In the genomic region with DNA sequence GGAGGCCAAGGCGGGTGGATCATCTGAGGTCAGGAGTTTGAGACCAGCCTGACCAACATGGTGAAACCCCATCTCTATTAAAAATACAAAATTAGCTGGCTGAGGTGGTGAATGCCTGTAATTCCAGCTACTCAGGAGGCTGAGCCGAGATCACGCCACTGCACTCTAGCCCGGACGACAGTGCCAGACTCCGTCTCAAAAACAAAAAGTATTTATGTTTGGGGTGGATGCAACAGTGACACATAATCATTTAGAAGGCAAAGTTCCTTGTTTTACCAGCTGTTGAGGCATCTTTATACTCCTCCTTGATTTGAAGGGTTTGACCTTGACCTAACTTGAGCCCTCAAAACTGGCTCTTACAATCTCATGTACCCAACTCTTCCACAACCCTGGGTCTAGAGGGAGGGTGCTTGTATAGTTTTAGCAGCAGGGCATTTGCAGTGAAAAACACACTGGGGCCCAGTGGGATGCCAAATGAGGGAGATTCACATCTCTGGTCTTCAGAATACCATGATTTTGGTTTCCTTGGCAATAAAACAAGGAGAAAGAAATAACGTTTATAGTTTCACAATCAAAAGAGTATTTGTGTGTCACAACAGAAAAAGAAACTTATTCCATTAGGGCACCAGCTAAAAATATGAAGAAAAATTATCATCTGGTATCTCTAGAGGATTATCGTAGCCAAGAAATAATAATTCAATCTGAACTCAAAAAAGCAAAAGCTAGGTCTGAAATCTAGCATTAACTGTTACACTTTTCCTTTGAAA, we compare ENCODE assay signal across 27 cellular contexts. TPM values are rescaled to one million over a fixed set of nuclear protein-coding genes. Genes with fewer than 3 reads are reported as not detected.
DNase-seq lines count a peak whose midpoint lies in the region; TF ChIP-seq lines count a peak whose summit lies in the region.
"Had no signal": no experiment of that assay in that cellular context is flagged by ENCODE, and none has a peak within 500 bp of the region (broad histone marks: within the 10 kb centered on the region; RNA-seq: fewer than 3 reads in every experiment).

No MANE protein-coding gene starts in this region.

- peaks cover 3% of the 10 kb centered on the region for H3K27me3 Mint-ChIP-seq in activated CD4-positive, alpha-beta memory T cell treated with anti-CD3 and anti-CD28 coated beads for 36 hours
- H3K27me3 Mint-ChIP-seq: activated T-helper 17 cell treated with anti-CD3 and anti-CD28 coated beads, Interleukin-2, amount 50 U/mL, for 72 hours; type B pancreatic cell had no signal

- no peak overlapping the region for H3K27ac Mint-ChIP-seq in activated CD4-positive, alpha-beta memory T cell treated with anti-CD3 and anti-CD28 coated beads for 36 hours
- H3K27ac Mint-ChIP-seq: activated CD8-positive, alpha-beta T cell treated with anti-CD3 and anti-CD28 coated beads, Interleukin-2, amount 10 ng/mL, durations not matched to agents 7 days and 5 days; activated T-helper 17 cell treated with anti-CD3 and anti-CD28 coated beads, Interleukin-2, amount 50 U/mL, for 72 hours; CD4-positive, CD25-positive, alpha-beta regulatory T cell; natural killer cell; stimulated activated naive CD8-positive, alpha-beta T cell treated with anti-CD3 and anti-CD28 coated beads, Interleukin-15, Interleukin-2, amounts not matched to agents 100 ng/mL and 50 ng/mL, for 24 hours; type B pancreatic cell had no signal

- no peak overlapping the region for H2BK12ac ChIP-seq in mesenchymal stem cell (ENCODE audit: low read length in 2 of 2)

- H3K9ac ChIP-seq in mesenchymal stem cell (ENCODE audit: low read length) (peak overlapping the region; percentile 71), subcutaneous abdominal adipose tissue (ENCODE audit: low read length in 5 of 5) (no peak overlapping the region)

- H2BK120ac ChIP-seq in mesenchymal stem cell (ENCODE audit: low read depth, low read length): no peak overlapping the region

- no peak overlapping the region for H3K4ac ChIP-seq in mesenchymal stem cell (ENCODE audit: low read depth in 1 of 2, low read length in 2 of 2)

- no peak overlapping the region for H4K91ac ChIP-seq in mesenchymal stem cell (ENCODE audit: low read length)

- peaks cover 4% of the 10 kb centered on the region for H3K9me3 Mint-ChIP-seq in activated CD4-positive, alpha-beta memory T cell treated with anti-CD3 and anti-CD28 coated beads for 36 hours
- H3K9me3 Mint-ChIP-seq: activated T-helper 17 cell treated with anti-CD3 and anti-CD28 coated beads, Interleukin-2, amount 50 U/mL, for 72 hours; natural killer cell; stimulated activated naive CD8-positive, alpha-beta T cell treated with anti-CD3 and anti-CD28 coated beads, Interleukin-15, Interleukin-2, amounts not matched to agents 100 ng/mL and 50 ng/mL, for 24 hours had no signal

- H2BK5ac ChIP-seq in mesenchymal stem cell (ENCODE audit: low read depth, low read length, poor library complexity, severe bottlenecking): no peak overlapping the region

- TF ChIP-seq CTCF in AG10803 (conservative IDR thresholded peaks at IDR 0.05; ENCODE audit: low read length) (no peak), esophagus muscularis mucosa (IDR thresholded peaks at IDR 0.05) (no peak)

- peak overlapping the region; percentile 17 to 41 (median 27) for H3K27ac ChIP-seq in esophagus muscularis mucosa (replicated peaks in 1 of 4)
- H3K27ac ChIP-seq in mesenchymal stem cell (ENCODE audit: low read length, poor library complexity, severe bottlenecking): no peak overlapping the region
- H3K27ac ChIP-seq in subcutaneous abdominal adipose tissue (ENCODE audit: low read depth, low read length): peak overlapping the region; percentile 51
- no peak overlapping the region for H3K27ac ChIP-seq in caudate nucleus (ENCODE audit: low read depth, low read length)

- H4K8ac ChIP-seq in mesenchymal stem cell (ENCODE audit: low read length): no peak overlapping the region

- no peaks in the 10 kb centered on the region for H3K79me1 ChIP-seq in mesenchymal stem cell (replicated peaks; ENCODE audit: low read length, poor library complexity, severe bottlenecking)

- 73% methylated on average over 8 of the region's 8 CpGs for WGBS in esophagus muscularis mucosa
- 100% methylated on average over 4 of the region's 8 CpGs for WGBS in mesenchymal stem cell

- no peak overlapping the region for H3K4me3 Mint-ChIP-seq in activated CD4-positive, alpha-beta memory T cell treated with anti-CD3 and anti-CD28 coated beads for 36 hours
- H3K4me3 Mint-ChIP-seq: activated CD8-positive, alpha-beta T cell treated with anti-CD3 and anti-CD28 coated beads, Interleukin-2, amount 10 ng/mL, durations not matched to agents 7 days and 5 days; activated T-helper 17 cell treated with anti-CD3 and anti-CD28 coated beads, Interleukin-2, amount 50 U/mL, for 72 hours; CD4-positive, CD25-positive, alpha-beta regulatory T cell; natural killer cell; stimulated activated naive CD8-positive, alpha-beta T cell treated with anti-CD3 and anti-CD28 coated beads, Interleukin-15, Interleukin-2, amounts not matched to agents 100 ng/mL and 50 ng/mL, for 24 hours; type B pancreatic cell had no signal

- no peak for TF ChIP-seq POLR2A in esophagus muscularis mucosa (IDR thresholded peaks at IDR 0.05; ENCODE audit: low read depth)

- H3K4me2 ChIP-seq in mesenchymal stem cell (ENCODE audit: low read length, poor library complexity, severe bottlenecking): no peak overlapping the region

- H2BK15ac ChIP-seq in mesenchymal stem cell (ENCODE audit: low read depth, poor library complexity, severe bottlenecking): no peak overlapping the region

- no peak overlapping the region for H3K14ac ChIP-seq in mesenchymal stem cell (ENCODE audit: low read length in 2 of 2)

- POLR2A ChIA-PET in activated CD4-positive, alpha-beta memory T cell treated with anti-CD3 and anti-CD28 coated beads for 36 hours (lab: Charles Lee): no interaction called here

- no peaks in the 10 kb centered on the region for H3K36me3 ChIP-seq in esophagus muscularis mucosa
- no peaks in the 10 kb centered on the region for H3K36me3 ChIP-seq in mesenchymal stem cell (ENCODE audit: control insufficient read depth in 1 of 2, insufficient read depth in 2 of 2, low read depth in 1 of 2, low read length in 2 of 2)
- H3K36me3 ChIP-seq in subcutaneous abdominal adipose tissue (ENCODE audit: control insufficient read depth in 5 of 5, insufficient read depth in 5 of 5, low read length in 5 of 5): no peaks in the 10 kb centered on the region

- H2AFZ ChIP-seq in mesenchymal stem cell (ENCODE audit: low read depth, low read length): no peak overlapping the region

- no peak for TF ChIP-seq EP300 in esophagus muscularis mucosa (IDR thresholded peaks at IDR 0.05)

- no peaks in the 10 kb centered on the region for H3K9me3 ChIP-seq in esophagus muscularis mucosa
- H3K9me3 ChIP-seq in mesenchymal stem cell (ENCODE audit: control insufficient read depth, low read length): no peaks in the 10 kb centered on the region
- H3K9me3 ChIP-seq in subcutaneous abdominal adipose tissue (ENCODE audit: control insufficient read depth in 5 of 5, low read length in 5 of 5): no peaks in the 10 kb centered on the region
- H3K9me3 ChIP-seq: mucosa of descending colon had no signal

- H3K4me1 Mint-ChIP-seq in activated CD4-positive, alpha-beta memory T cell treated with anti-CD3 and anti-CD28 coated beads for 36 hours (ENCODE audit: low read depth): no peaks in the 10 kb centered on the region
- H3K4me1 Mint-ChIP-seq: activated T-helper 17 cell treated with anti-CD3 and anti-CD28 coated beads, Interleukin-2, amount 50 U/mL, for 72 hours; CD4-positive, CD25-positive, alpha-beta regulatory T cell; natural killer cell had no signal

- H3K18ac ChIP-seq in mesenchymal stem cell (ENCODE audit: low read depth in 1 of 2, low read length in 2 of 2): no peak overlapping the region

- DNase-seq in AG10803 (ENCODE audit: low read depth): peak; percentile 50
- no peak for DNase-seq in esophagus muscularis mucosa (ENCODE audit: extremely low spot score)
- DNase-seq in mesenchymal stem cell: no peak
- no peak for DNase-seq in caudate nucleus (lab: John Stamatoyannopoulos, UW)
- DNase-seq in activated CD4-positive, alpha-beta memory T cell treated with anti-CD3 and anti-CD28 coated beads for 36 hours: no peak
- no peak for DNase-seq in globus pallidus (ENCODE audit: low spot score)
- DNase-seq in HT-29 (ENCODE audit: low spot score): no peak
- DNase-seq: activated CD8-positive, alpha-beta T cell treated with anti-CD3 and anti-CD28 coated beads, Interleukin-2, amount 10 ng/mL, durations not matched to agents 7 days and 5 days; activated naive CD4-positive, alpha-beta T cell treated with anti-CD3 and anti-CD28 coated beads, Interleukin-2, amount 50 U/mL, for 16 hours; AML-193; amygdala; CD4-positive, CD25-positive, alpha-beta regulatory T cell; DND-41; effector CD8-positive, alpha-beta T cell; foreskin fibroblast; GF-D8; mucosa of descending colon; natural killer cell; NCI-H146; NCI-H226; occipital lobe; SHP77; stimulated activated CD4-positive, alpha-beta T cell treated with anti-CD3 and anti-CD28 coated beads, Interleukin-2, amount 100 ng/mL, for 24 hours had no signal

- H3K27me3 ChIP-seq in esophagus muscularis mucosa: no peaks in the 10 kb centered on the region
- H3K27me3 ChIP-seq in mesenchymal stem cell (ENCODE audit: control insufficient read depth in 1 of 2, insufficient read depth in 1 of 2, low read length in 2 of 2): no peaks in the 10 kb centered on the region
- no peaks in the 10 kb centered on the region for H3K27me3 ChIP-seq in subcutaneous abdominal adipose tissue (ENCODE audit: control insufficient read depth in 5 of 5, insufficient read depth in 4 of 5, low read length in 5 of 5)

- H3K4me3 ChIP-seq in AG10803 (ENCODE audit: low read length) (no peak overlapping the region), esophagus muscularis mucosa (no peak overlapping the region), mesenchymal stem cell (ENCODE audit: insufficient read depth in 1 of 2, low read depth in 1 of 2, low read length in 2 of 2) (no peak overlapping the region), subcutaneous abdominal adipose tissue (ENCODE audit: low read depth in 1 of 5, low read length in 5 of 5) (peak overlapping the region in 1 of 5 donors; percentile 29)
- H3K4me3 ChIP-seq: mucosa of descending colon had no signal

- H3K23ac ChIP-seq in mesenchymal stem cell (ENCODE audit: low read length in 2 of 2): no peak overlapping the region

- no peaks in the 10 kb centered on the region for H3K36me3 Mint-ChIP-seq in activated CD4-positive, alpha-beta memory T cell treated with anti-CD3 and anti-CD28 coated beads for 36 hours
- H3K36me3 Mint-ChIP-seq: CD4-positive, CD25-positive, alpha-beta regulatory T cell; natural killer cell; type B pancreatic cell had no signal

- no peak overlapping the region for H2AK5ac ChIP-seq in mesenchymal stem cell (ENCODE audit: low read length, severe bottlenecking)

- H3K4me1 ChIP-seq in esophagus muscularis mucosa (peaks cover 0 to 4% (median 0%) of the 10 kb centered on the region in 4 donors), mesenchymal stem cell (ENCODE audit: control insufficient read depth, insufficient read depth, low read depth, low read length) (no peaks in the 10 kb centered on the region), subcutaneous abdominal adipose tissue (ENCODE audit: control insufficient read depth in 5 of 5, insufficient read depth in 5 of 5, low read length in 5 of 5) (peaks cover 0 to 15% (median 6%) of the 10 kb centered on the region in 5 donors)

- CTCF ChIA-PET in activated CD4-positive, alpha-beta memory T cell treated with anti-CD3 and anti-CD28 coated beads for 36 hours (lab: Charles Lee): no interaction called here

- intact Hi-C loops in esophagus muscularis mucosa (cut with DNase I): no loop called here
- intact Hi-C loops in activated CD4-positive, alpha-beta memory T cell treated with anti-CD3 and anti-CD28 coated beads for 36 hours (cut with micrococcal nuclease): no loop called here

RNA-seq across cellular contexts. Expression of a gene that starts 14.2 kb away (rescaled TPM):
- total RNA-seq in esophagus muscularis mucosa: 10 to 100 TPM in 2 of 4 donors, 1 to 10 TPM in 2; 7.1 to 14.9 (median 9.4) TPM
- polyA plus RNA-seq in mesenchymal stem cell (2013, experiment 1 of 2): 13.6 TPM
- polyA plus RNA-seq in mesenchymal stem cell (2013, experiment 2 of 2): 13.5 TPM
- total RNA-seq in activated CD4-positive, alpha-beta memory T cell treated with anti-CD3 and anti-CD28 coated beads for 36 hours: 10 to 100 TPM; 11.6 to 12.3 TPM
- total RNA-seq in HT-29 (2014; rRNA removed; shearing (Covaris generic)): 1.6 and 3.1 TPM in 2 replicates

Comparison
In these comparisons a context has a peak if more than half of its experiments do, and no peak if none do; other contexts are left out.
1. H3K27ac ChIP-seq: peak in esophagus muscularis mucosa (4 of 4) and subcutaneous abdominal adipose tissue (single experiment); none in mesenchymal stem cell (single experiment) and caudate nucleus (single experiment).